In genomic region chr2:157256621-157257020, GRCh38 we compare ENCODE assay signal across 8 cellular contexts. TPM values are rescaled to one million over a fixed set of nuclear protein-coding genes. Genes with fewer than 3 reads are reported as not detected.
A peak's percentile ranks its signal among the peaks of the same experiment; 100 is the strongest.
DNase-seq lines count a peak whose midpoint lies in the region; ATAC-seq, FAIRE-seq and TF ChIP-seq lines count a peak whose summit lies in the region.

No MANE protein-coding gene starts in this region.

- no peaks in the 10 kb centered on the region for H3K9me3 ChIP-seq in astrocyte (ENCODE audit: insufficient read depth, low read depth, low read length)
- H3K9me3 ChIP-seq in CD8-positive, alpha-beta T cell (ENCODE audit: low read length) = no peaks in the 10 kb centered on the region
- no peaks in the 10 kb centered on the region for H3K9me3 ChIP-seq in uterus

- DNase-seq in GM13977 (ENCODE audit: low spot score) (peak; percentile 29), astrocyte (ENCODE audit: low read depth) (peak; percentile 29), uterus (no peak), cerebellar nuclear complex (lab: John Stamatoyannopoulos, UW) (no peak)
- no peak for DNase-seq in stimulated activated naive B cell treated with anti-CD40 and anti-IgM and Interleukin-4, amounts not matched to agents 10 μg/mL and 1 μg/mL and 100 μg/mL, for 72 hours
- DNase-seq in CD8-positive, alpha-beta T cell = no peak

- no peaks in the 10 kb centered on the region for H3K36me3 Mint-ChIP-seq in astrocyte (ENCODE audit: low read depth, unreplicated experiment)
- no peaks in the 10 kb centered on the region for H3K36me3 Mint-ChIP-seq in stimulated activated naive B cell treated with anti-CD40 and anti-IgM and Interleukin-4, amounts not matched to agents 10 μg/mL and 1 μg/mL and 100 μg/mL, for 72 hours
- H3K36me3 Mint-ChIP-seq in CD8-positive, alpha-beta T cell = no peaks in the 10 kb centered on the region

- peaks cover 14% of the 10 kb centered on the region for H3K4me1 Mint-ChIP-seq in astrocyte (ENCODE audit: low read depth, unreplicated experiment)
- H3K4me1 Mint-ChIP-seq in stimulated activated naive B cell treated with anti-CD40 and anti-IgM and Interleukin-4, amounts not matched to agents 10 μg/mL and 1 μg/mL and 100 μg/mL, for 72 hours = peaks cover 7 to 27% of the 10 kb centered on the region in 2 donors
- peaks cover 6% of the 10 kb centered on the region for H3K4me1 Mint-ChIP-seq in CD8-positive, alpha-beta T cell (ENCODE audit: low read depth)

- H3K4me1 ChIP-seq in astrocyte (ENCODE audit: insufficient read depth, low read length) = peaks cover 37% of the 10 kb centered on the region
- no peaks in the 10 kb centered on the region for H3K4me1 ChIP-seq in CD8-positive, alpha-beta T cell (ENCODE audit: insufficient read depth, low read length)
- no peaks in the 10 kb centered on the region for H3K4me1 ChIP-seq in uterus

- intact Hi-C loops in CD8-positive, alpha-beta T cell (cut with DNase I, micrococcal nuclease) = no loop called here
- intact Hi-C loops in uterus (cut with DNase I; ENCODE audit: low total_unique reads) = no loop called here

- H3K27me3 ChIP-seq in astrocyte (ENCODE audit: insufficient read depth, low read length) (no peaks in the 10 kb centered on the region), uterus (no peaks in the 10 kb centered on the region)
- H3K27me3 ChIP-seq in CD8-positive, alpha-beta T cell (ENCODE audit: insufficient read depth, low read length) = no peaks in the 10 kb centered on the region

- in situ Hi-C loops in GM13977 (cut with MboI; ENCODE audit: low pct_unique_long_range_greater_than_20kb, low sequenced_read_pairs, unreplicated experiment) = no loop called here

- POLR2A ChIA-PET in CD8-positive, alpha-beta T cell (lab: Charles Lee) = no interaction called here

- no peaks in the 10 kb centered on the region for H3K27me3 Mint-ChIP-seq in astrocyte (ENCODE audit: low read depth, unreplicated experiment)
- peaks cover 20 to 34% of the 10 kb centered on the region in 2 donors for H3K27me3 Mint-ChIP-seq in stimulated activated naive B cell treated with anti-CD40 and anti-IgM and Interleukin-4, amounts not matched to agents 10 μg/mL and 1 μg/mL and 100 μg/mL, for 72 hours
- peaks cover 4% of the 10 kb centered on the region for H3K27me3 Mint-ChIP-seq in CD8-positive, alpha-beta T cell (ENCODE audit: low read depth)

- TF ChIP-seq POLR2A in uterus (IDR thresholded peaks at IDR 0.05) = no peak

- FAIRE-seq in astrocyte (lab: Jason Lieb, UNC) = no peak

- H3K4me3 Mint-ChIP-seq in astrocyte (ENCODE audit: unreplicated experiment) = no peak overlapping the region
- H3K4me3 Mint-ChIP-seq in stimulated activated naive B cell treated with anti-CD40 and anti-IgM and Interleukin-4, amounts not matched to agents 10 μg/mL and 1 μg/mL and 100 μg/mL, for 72 hours = no peak overlapping the region
- no peak overlapping the region for H3K4me3 Mint-ChIP-seq in CD8-positive, alpha-beta T cell

- TF ChIP-seq CTCF in GM13977 (IDR thresholded peaks at IDR 0.05; ENCODE audit: extremely low read depth, insufficient read depth, missing control alignments) = no peak
- TF ChIP-seq CTCF in astrocyte (IDR thresholded peaks at IDR 0.05; ENCODE audit: insufficient read depth, low read depth, low read length) = no peak
- no peak for TF ChIP-seq CTCF in CD8-positive, alpha-beta T cell (IDR thresholded peaks at IDR 0.05)
- no peak for TF ChIP-seq CTCF in uterus (IDR thresholded peaks at IDR 0.05)

- H3K4me2 ChIP-seq in astrocyte (ENCODE audit: low read length) = no peak overlapping the region

- no peak overlapping the region for H3K27ac Mint-ChIP-seq in astrocyte (ENCODE audit: unreplicated experiment)
- no peak overlapping the region for H3K27ac Mint-ChIP-seq in stimulated activated naive B cell treated with anti-CD40 and anti-IgM and Interleukin-4, amounts not matched to agents 10 μg/mL and 1 μg/mL and 100 μg/mL, for 72 hours
- no peak overlapping the region for H3K27ac Mint-ChIP-seq in CD8-positive, alpha-beta T cell

- peak overlapping the region; percentile 27 for H2AFZ ChIP-seq in astrocyte (ENCODE audit: low read depth, low read length)

- no peaks in the 10 kb centered on the region for H3K9me3 Mint-ChIP-seq in astrocyte (ENCODE audit: unreplicated experiment)
- H3K9me3 Mint-ChIP-seq in stimulated activated naive B cell treated with anti-CD40 and anti-IgM and Interleukin-4, amounts not matched to agents 10 μg/mL and 1 μg/mL and 100 μg/mL, for 72 hours = no peaks in the 10 kb centered on the region
- H3K9me3 Mint-ChIP-seq in CD8-positive, alpha-beta T cell = no peaks in the 10 kb centered on the region

- ATAC-seq in GM19452 (IDR thresholded peaks at IDR 0.05; ENCODE audit: unreplicated experiment) = peak; percentile 99
- peak; percentile 98 for ATAC-seq in HG03060 (IDR thresholded peaks at IDR 0.05; ENCODE audit: low read depth, unreplicated experiment)
- ATAC-seq in stimulated activated naive B cell treated with anti-CD40 and anti-IgM and Interleukin-4, amounts not matched to agents 10 μg/mL and 1 μg/mL and 100 μg/mL, for 72 hours (replicated peaks) = no peak
- no peak for ATAC-seq in CD8-positive, alpha-beta T cell

- no peaks in the 10 kb centered on the region for H3K79me2 ChIP-seq in astrocyte (ENCODE audit: insufficient read depth, low read length)

- H3K36me3 ChIP-seq in astrocyte (ENCODE audit: insufficient read depth, low read length) (no peaks in the 10 kb centered on the region), uterus (no peaks in the 10 kb centered on the region)
- H3K36me3 ChIP-seq in CD8-positive, alpha-beta T cell (ENCODE audit: insufficient read depth, low read length) = no peaks in the 10 kb centered on the region

- H3K27ac ChIP-seq in astrocyte (ENCODE audit: low read depth, low read length) = no peak overlapping the region
- H3K27ac ChIP-seq in CD8-positive, alpha-beta T cell (ENCODE audit: low read depth, low read length) = no peak overlapping the region
- H3K27ac ChIP-seq in uterus = no peak overlapping the region

- no peak overlapping the region for H3K9ac ChIP-seq in astrocyte (ENCODE audit: low read length)

- CTCF ChIA-PET in CD8-positive, alpha-beta T cell (lab: Charles Lee) = no interaction called here

- no peaks in the 10 kb centered on the region for H4K20me1 ChIP-seq in astrocyte (ENCODE audit: insufficient read depth, low read length)

- H3K4me3 ChIP-seq in astrocyte (ENCODE audit: insufficient read depth, low read depth, low read length) (no peak overlapping the region), uterus (no peak overlapping the region)
- H3K4me3 ChIP-seq in CD8-positive, alpha-beta T cell (ENCODE audit: low read depth, low read length) = no peak overlapping the region

RNA-seq across cellular contexts. Expression of gene GALNT5, which starts 0.9 kb away (rescaled TPM):
- total RNA-seq in astrocyte (2.2 and 3.1 TPM in 2 replicates), uterus (1 to 10 TPM in 1 of 4 donors, under 1 TPM in 1, not detected in 2; 0.26 to 8.1 TPM)
- total RNA-seq in CD8-positive, alpha-beta T cell = not detected

Comparison
In these comparisons a context has a peak if more than half of its experiments do, and no peak if none do; other contexts are left out.
1. DNase-seq: peak in GM13977 (single experiment) and astrocyte (single experiment); none in stimulated activated naive B cell treated with anti-CD40 and anti-IgM and Interleukin-4, amounts not matched to agents 10 μg/mL and 1 μg/mL and 100 μg/mL, for 72 hours (single experiment), CD8-positive, alpha-beta T cell (0 of 7), uterus (0 of 2) and cerebellar nuclear complex (0 of 2).
2. ATAC-seq: peak in GM19452 (single experiment) and HG03060 (single experiment); none in stimulated activated naive B cell treated with anti-CD40 and anti-IgM and Interleukin-4, amounts not matched to agents 10 μg/mL and 1 μg/mL and 100 μg/mL, for 72 hours (0 of 2) and CD8-positive, alpha-beta T cell (single experiment).